8 cellular contexts compared by ENCODE assay signal in the genomic region with DNA sequence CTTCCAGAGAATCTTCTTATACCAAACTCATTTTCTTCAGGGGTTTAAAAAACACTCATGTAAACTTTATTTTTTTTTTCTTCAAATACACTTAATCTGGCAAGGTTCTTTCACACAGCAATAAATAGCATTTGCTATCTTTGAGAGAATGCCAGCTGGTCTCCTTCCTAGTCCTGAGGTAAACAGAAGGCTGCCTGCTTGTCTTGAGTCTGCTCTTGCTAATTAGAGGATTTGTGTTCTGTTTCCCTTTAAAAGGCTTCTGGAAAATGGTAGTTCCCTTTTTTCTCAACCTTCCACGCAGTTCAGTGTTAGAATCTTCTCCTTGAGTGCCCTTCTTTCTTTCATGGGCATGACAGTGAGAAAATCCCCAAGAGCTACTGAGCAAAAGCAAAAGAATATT.
DNase-seq lines count a peak whose midpoint lies in the region; ATAC-seq and TF ChIP-seq lines count a peak whose summit lies in the region.

No MANE protein-coding gene starts in this region.

- no peaks in the 10 kb centered on the region for H3K9me3 ChIP-seq in colonic mucosa
- H3K9me3 ChIP-seq in CD8-positive, alpha-beta T cell (ENCODE audit: low read length): no peaks in the 10 kb centered on the region

- peak; percentile 21 for DNase-seq in MV-4-11 (lab: John Stamatoyannopoulos, UW)
- DNase-seq in colonic mucosa: no peak
- DNase-seq in mesothelial cell of epicardium (ENCODE audit: low spot score in 2 of 2, unreplicated experiment in 2 of 2): no peak
- DNase-seq in stimulated activated CD4-positive, alpha-beta T cell treated with anti-CD3 and anti-CD28 coated beads, Interleukin-12 subunit alpha, Interleukin-12 subunit beta, amount 100 ng/mL, for 4 hours: no peak
- no peak for DNase-seq in CD8-positive, alpha-beta T cell
- no peak for DNase-seq in SKM-1 treated with dmso at 0.1 percent for 144 hours (lab: John Stamatoyannopoulos, UW; ENCODE audit: unreplicated experiment)

- no peak overlapping the region for H3K4me3 ChIP-seq in colonic mucosa
- H3K4me3 ChIP-seq in CD8-positive, alpha-beta T cell (ENCODE audit: low read depth, low read length): no peak overlapping the region

- peaks cover 7% of the 10 kb centered on the region for H3K9me3 Mint-ChIP-seq in mesothelial cell of epicardium
- H3K9me3 Mint-ChIP-seq in CD8-positive, alpha-beta T cell: no peaks in the 10 kb centered on the region

- H3K4me1 ChIP-seq in colonic mucosa: no peaks in the 10 kb centered on the region
- H3K4me1 ChIP-seq in CD8-positive, alpha-beta T cell (ENCODE audit: insufficient read depth, low read length): no peaks in the 10 kb centered on the region

- peaks cover 65% of the 10 kb centered on the region for H3K4me1 Mint-ChIP-seq in mesothelial cell of epicardium
- H3K4me1 Mint-ChIP-seq in CD8-positive, alpha-beta T cell (ENCODE audit: low read depth): no peaks in the 10 kb centered on the region

- H3K4me3 Mint-ChIP-seq in mesothelial cell of epicardium: no peak overlapping the region
- no peak overlapping the region for H3K4me3 Mint-ChIP-seq in CD8-positive, alpha-beta T cell

- H3K9ac ChIP-seq in colonic mucosa (ENCODE audit: low read depth in 2 of 2, low read length in 2 of 2): no peak overlapping the region

- no peaks in the 10 kb centered on the region for H3K36me3 ChIP-seq in colonic mucosa
- no peaks in the 10 kb centered on the region for H3K36me3 ChIP-seq in CD8-positive, alpha-beta T cell (ENCODE audit: insufficient read depth, low read length)

- CTCF ChIA-PET in CD8-positive, alpha-beta T cell (lab: Charles Lee): no interaction called here

- ATAC-seq in CD8-positive, alpha-beta T cell: no peak
- ATAC-seq in HG02973 (IDR thresholded peaks at IDR 0.05; ENCODE audit: unreplicated experiment): no peak

- TF ChIP-seq CTCF in 22Rv1 (IDR thresholded peaks at IDR 0.05) (no peak), colonic mucosa (IDR thresholded peaks at IDR 0.05) (no peak), mesothelial cell of epicardium (IDR thresholded peaks at IDR 0.05; ENCODE audit: unreplicated experiment) (no peak)
- no peak for TF ChIP-seq CTCF in CD8-positive, alpha-beta T cell (IDR thresholded peaks at IDR 0.05)

- intact Hi-C loops in colonic mucosa (cut with DNase I): no loop called here
- intact Hi-C loops in CD8-positive, alpha-beta T cell (cut with DNase I, micrococcal nuclease): no loop called here

- POLR2A ChIA-PET in CD8-positive, alpha-beta T cell (lab: Charles Lee): interaction anchor here (0.8 kb wide), 1 partner anchor 21 kb away, joined by 3 read pairs; no protein-coding TSS in a partner anchor

- H3K27me3 ChIP-seq in colonic mucosa: no peaks in the 10 kb centered on the region
- no peaks in the 10 kb centered on the region for H3K27me3 ChIP-seq in CD8-positive, alpha-beta T cell (ENCODE audit: insufficient read depth, low read length)

- no peaks in the 10 kb centered on the region for H3K36me3 Mint-ChIP-seq in mesothelial cell of epicardium
- no peaks in the 10 kb centered on the region for H3K36me3 Mint-ChIP-seq in CD8-positive, alpha-beta T cell

- H3K27me3 Mint-ChIP-seq in mesothelial cell of epicardium (ENCODE audit: low read depth): no peaks in the 10 kb centered on the region
- H3K27me3 Mint-ChIP-seq in CD8-positive, alpha-beta T cell (ENCODE audit: low read depth): peaks cover 13% of the 10 kb centered on the region

- peak overlapping the region; percentile 92 for H3K27ac Mint-ChIP-seq in mesothelial cell of epicardium
- H3K27ac Mint-ChIP-seq in CD8-positive, alpha-beta T cell: no peak overlapping the region

- H3K27ac ChIP-seq in 22Rv1: peak overlapping the region; percentile 43
- peak overlapping the region; percentile 40 for H3K27ac ChIP-seq in colonic mucosa
- H3K27ac ChIP-seq in CD8-positive, alpha-beta T cell (ENCODE audit: low read depth, low read length): no peak overlapping the region
